ENCODE assay signal across 8 cellular contexts in genomic region chr11:65860278-65861164, GRCh38. TPM values are rescaled to one million over a fixed set of nuclear protein-coding genes. Genes with fewer than 3 reads are reported as not detected.
A peak's percentile ranks its signal among the peaks of the same experiment; 100 is the strongest.
DNase-seq lines count a peak whose midpoint lies in the region; ATAC-seq and TF ChIP-seq lines count a peak whose summit lies in the region.

TSS of gene MUS81 (plus strand) at chr11:65860433. CDS start at chr11:65860754, 321 bp downstream.

- H3K4me1 ChIP-seq in CD8-positive, alpha-beta T cell (ENCODE audit: insufficient read depth, low read length), result peaks cover 30% of the 10 kb centered on the region
- H3K4me1 ChIP-seq in neuronal stem cell (ENCODE audit: control insufficient read depth in 2 of 2, insufficient read depth in 1 of 2, low read depth in 1 of 2, low read length in 2 of 2) (peaks cover 8 to 17% of the 10 kb centered on the region in 2 donors), subcutaneous abdominal adipose tissue (ENCODE audit: control insufficient read depth in 5 of 5, insufficient read depth in 5 of 5, low read length in 5 of 5) (peaks cover 17 to 66% (median 55%) of the 10 kb centered on the region in 5 donors)

- peak within 1 kb of the TSS; percentile 95 for H3K23ac ChIP-seq in neuronal stem cell (ENCODE audit: low read depth, low read length, poor library complexity)

- POLR2A ChIA-PET in CD8-positive, alpha-beta T cell (lab: Charles Lee), result interaction anchor here (0.9 to 7.1 kb wide), 29 partner anchors 9 to 749 kb away, joined by 3 to 178 read pairs (median 7); partner anchors contain the start of genes AP5B1, BANF1, C11orf68 and CCDC85B

- peak within 1 kb of the TSS; percentile 99 for H3K4me2 ChIP-seq in neuronal stem cell (ENCODE audit: insufficient read depth, low read length, poor library complexity, severe bottlenecking)

- TF ChIP-seq CTCF in CD8-positive, alpha-beta T cell (IDR thresholded peaks at IDR 0.05), result peak; percentile 87
- peak; percentile 83 for TF ChIP-seq CTCF in NB4 (IDR thresholded peaks at IDR 0.05; ENCODE audit: low read depth, low read length)

- peaks cover 46% of the 10 kb centered on the region for H3K36me3 ChIP-seq in CD8-positive, alpha-beta T cell (ENCODE audit: insufficient read depth, low read length)
- peaks cover 45 to 55% of the 10 kb centered on the region in 2 donors for H3K36me3 ChIP-seq in neuronal stem cell (replicated peaks in 1 of 2; ENCODE audit: control insufficient read depth in 2 of 2, insufficient read depth in 2 of 2, low read length in 2 of 2)
- peaks cover 0 to 46% (median 45%) of the 10 kb centered on the region in 5 donors for H3K36me3 ChIP-seq in subcutaneous abdominal adipose tissue (ENCODE audit: control insufficient read depth in 5 of 5, insufficient read depth in 5 of 5, low read length in 5 of 5)

- peaks cover 34% of the 10 kb centered on the region for H3K79me1 ChIP-seq in neuronal stem cell (ENCODE audit: low read depth, low read length)

- DNase-seq in CD8-positive, alpha-beta T cell, result peak; percentile 94 to 99 (median 96)
- peak; percentile 99 for DNase-seq in NB4 (ENCODE audit: low read depth)
- peak; percentile 98 for DNase-seq in SK-N-DZ (ENCODE audit: low spot score)
- peak; percentile 95 for DNase-seq in activated naive CD4-positive, alpha-beta T cell treated with Interleukin-2 at 50 U/mL for 16 hours
- DNase-seq in foreskin melanocyte, result peak; percentile 95
- peak; percentile 95 for DNase-seq in neuronal stem cell (ENCODE audit: low spot score)

- peak within 1 kb of the TSS; percentile 82 for H4K8ac ChIP-seq in neuronal stem cell (ENCODE audit: low read depth, low read length)

- WGBS in neuronal stem cell (ENCODE audit: extremely low coverage in 2 of 2, insufficient read length in 2 of 2, insufficient replicate concordance in 1 of 2), 2 donors, result no CpG with 5 or more reads among the region's 78 CpGs

- peak within 1 kb of the TSS; percentile 95 for H2BK5ac ChIP-seq in neuronal stem cell (ENCODE audit: low read length)

- H3K27me3 Mint-ChIP-seq in CD8-positive, alpha-beta T cell (ENCODE audit: low read depth), result no peaks in the 10 kb centered on the region

- H3K4me3 Mint-ChIP-seq in CD8-positive, alpha-beta T cell, result peak within 1 kb of the TSS; percentile 95

- H3K27ac Mint-ChIP-seq in CD8-positive, alpha-beta T cell, result peak within 1 kb of the TSS; percentile 96

- intact Hi-C loops in CD8-positive, alpha-beta T cell (cut with DNase I, micrococcal nuclease), result loop anchor here (1.0 kb wide), 8 partner anchors 28 to 245 kb away; partner anchors contain the start of genes BANF1 (in 2 of the 2), EIF1AD (in 2 of the 2), C11orf68 (in 1 of the 2) and DRAP1 (in 1 of the 2)

- peak within 1 kb of the TSS; percentile 65 for H3K4me3 ChIP-seq in CD8-positive, alpha-beta T cell (ENCODE audit: low read depth, low read length)
- H3K4me3 ChIP-seq in NB4 (ENCODE audit: low read depth, low read length) (peak within 1 kb of the TSS; percentile 86), neuronal stem cell (ENCODE audit: low read length in 2 of 2) (peak within 1 kb of the TSS; percentile 83 to 92), subcutaneous abdominal adipose tissue (ENCODE audit: low read depth in 1 of 5, low read length in 5 of 5) (peak within 1 kb of the TSS; percentile 83 to 97 (median 96))

- CTCF ChIA-PET in CD8-positive, alpha-beta T cell (lab: Charles Lee), result interaction anchor here (0.8 to 11.1 kb wide), 20 partner anchors 8 to 422 kb away, joined by 3 to 287 read pairs (median 6); partner anchors contain the start of genes BANF1, CCDC85B, CTSW and EIF1AD

- H2BK120ac ChIP-seq in neuronal stem cell (ENCODE audit: low read depth, low read length), result peak within 1 kb of the TSS; percentile 91

- no peaks in the 10 kb centered on the region for H3K9me3 ChIP-seq in CD8-positive, alpha-beta T cell (ENCODE audit: low read length)
- H3K9me3 ChIP-seq in neuronal stem cell (replicated peaks in 1 of 2; ENCODE audit: control insufficient read depth in 2 of 2, insufficient read depth in 1 of 2, low read depth in 1 of 2, low read length in 2 of 2) (no peaks in the 10 kb centered on the region), subcutaneous abdominal adipose tissue (ENCODE audit: control insufficient read depth in 5 of 5, low read length in 5 of 5) (no peaks in the 10 kb centered on the region)

- peaks cover 58% of the 10 kb centered on the region for H3K36me3 Mint-ChIP-seq in CD8-positive, alpha-beta T cell

- H3K9ac ChIP-seq in neuronal stem cell (ENCODE audit: low read depth, low read length, poor library complexity) (peak within 1 kb of the TSS; percentile 99), subcutaneous abdominal adipose tissue (ENCODE audit: low read length in 5 of 5) (peak within 1 kb of the TSS; percentile 77 to 95 (median 84))

- peak within 1 kb of the TSS; percentile 84 for H2BK12ac ChIP-seq in neuronal stem cell (ENCODE audit: low read length)

- peak within 1 kb of the TSS; percentile 78 for H3K27ac ChIP-seq in CD8-positive, alpha-beta T cell (ENCODE audit: low read depth, low read length)
- peak within 1 kb of the TSS; percentile 91 for H3K27ac ChIP-seq in neuronal stem cell (replicated peaks; ENCODE audit: low read length)
- H3K27ac ChIP-seq in subcutaneous abdominal adipose tissue (ENCODE audit: low read depth, low read length), result peak within 1 kb of the TSS; percentile 93

- peak; percentile 59 for TF ChIP-seq POLR2A in NB4 (IDR thresholded peaks at IDR 0.05; ENCODE audit: extremely low read depth, insufficient read length)

- no peaks in the 10 kb centered on the region for H3K9me3 Mint-ChIP-seq in CD8-positive, alpha-beta T cell

- ATAC-seq in CD8-positive, alpha-beta T cell, result peak; percentile 39
- peak; percentile 24 for ATAC-seq in GM21717 (IDR thresholded peaks at IDR 0.05; ENCODE audit: unreplicated experiment)

- H3K4ac ChIP-seq in neuronal stem cell (ENCODE audit: low read length), result peak within 1 kb of the TSS; percentile 93

- peaks cover 42% of the 10 kb centered on the region for H3K4me1 Mint-ChIP-seq in CD8-positive, alpha-beta T cell (ENCODE audit: low read depth)

- H4K91ac ChIP-seq in neuronal stem cell (ENCODE audit: low read depth, low read length, poor library complexity), result peak within 1 kb of the TSS; percentile 85

- H2AFZ ChIP-seq in neuronal stem cell (ENCODE audit: low read length), result peak within 1 kb of the TSS; percentile 75

- H3K27me3 ChIP-seq in CD8-positive, alpha-beta T cell (ENCODE audit: insufficient read depth, low read length), result no peaks in the 10 kb centered on the region
- H3K27me3 ChIP-seq in neuronal stem cell (ENCODE audit: control insufficient read depth in 3 of 3, insufficient read depth in 3 of 3, low read depth in 1 of 3, low read length in 3 of 3), result no peaks in the 10 kb centered on the region
- H3K27me3 ChIP-seq in subcutaneous abdominal adipose tissue (ENCODE audit: control insufficient read depth in 5 of 5, insufficient read depth in 4 of 5, low read length in 5 of 5), result no peaks in the 10 kb centered on the region

- H3K14ac ChIP-seq in neuronal stem cell (ENCODE audit: low read length), result peak within 1 kb of the TSS; percentile 100

- H3K18ac ChIP-seq in neuronal stem cell (ENCODE audit: low read length), result peak within 1 kb of the TSS; percentile 93

- peak within 1 kb of the TSS; percentile 92 for H2AK5ac ChIP-seq in neuronal stem cell (ENCODE audit: low read depth, low read length)

- H2BK15ac ChIP-seq in neuronal stem cell (ENCODE audit: low read length), result peak within 1 kb of the TSS; percentile 96

RNA-seq across cellular contexts. Expression of gene MUS81, which starts in this region (rescaled TPM):
- total RNA-seq in CD8-positive, alpha-beta T cell, result 10 to 100 TPM; 29.6 to 31.6 TPM
- 35.2 and 44.5 TPM in 2 replicates for polyA plus RNA-seq in SK-N-DZ (2014; cell fraction: cytosol; rRNA removed)
- polyA plus RNA-seq in SK-N-DZ (2014; cell fraction: nucleus; rRNA removed), result 271 and 285 TPM in 2 replicates
- 25.3 TPM for polyA plus RNA-seq in neuronal stem cell (2013, experiment 1 of 2)
- 26.7 TPM for polyA plus RNA-seq in neuronal stem cell (2013, experiment 2 of 2)

Comparison
In these comparisons a context has a peak if more than half of its experiments do, and no peak if none do; other contexts are left out.
1. Peak in every context shown above with its lines: DNase-seq, ATAC-seq, H3K4me3 ChIP-seq and H3K27ac ChIP-seq.